In the genomic region with DNA sequence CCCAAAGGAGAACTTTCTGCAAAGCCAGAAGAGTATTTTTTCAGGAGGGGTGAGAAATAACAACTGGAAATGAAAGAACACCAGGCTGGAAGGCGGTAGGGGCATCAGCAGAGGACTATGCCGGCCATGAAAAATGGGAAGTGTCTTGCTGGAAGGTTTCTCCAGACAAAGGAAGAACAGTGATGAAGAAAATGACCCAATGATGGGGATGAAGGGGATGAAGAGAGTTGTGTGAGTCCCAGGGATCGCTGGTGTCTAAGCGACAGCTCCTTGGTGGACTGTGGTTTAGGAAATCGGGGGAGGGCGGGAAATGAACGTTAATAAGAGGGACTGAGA, we compare ENCODE assay signal across 8 cellular contexts. TPM values are rescaled to one million over a fixed set of nuclear protein-coding genes. Genes with fewer than 3 reads are reported as not detected.
DNase-seq lines count a peak whose midpoint lies in the region; ATAC-seq, FAIRE-seq and TF ChIP-seq lines count a peak whose summit lies in the region.
"Had no signal": no experiment of that assay in that cellular context is flagged by ENCODE, and none has a peak within 500 bp of the region (broad histone marks: within the 10 kb centered on the region; RNA-seq: fewer than 3 reads in every experiment).

No MANE protein-coding gene starts in this region.

- H3K4me1 ChIP-seq in skeletal muscle satellite cell (ENCODE audit: control insufficient read depth, insufficient read depth, low read length) = peaks cover 16% of the 10 kb centered on the region

- H3K4me1 Mint-ChIP-seq in glutamatergic neuron (ENCODE audit: low read depth, unreplicated experiment) = peaks cover 27% of the 10 kb centered on the region

- no peak for DNase-seq in HFF-Myc (ENCODE audit: extremely low read depth, low read depth)
- no peak for DNase-seq in glutamatergic neuron
- no peak for DNase-seq in H54 (ENCODE audit: insufficient read length, low spot score)
- no peak for DNase-seq in stimulated activated naive CD4-positive, alpha-beta T cell treated with Interleukin-2 at 50 U/mL for 16 hours (lab: John Stamatoyannopoulos, UW)

- FAIRE-seq in H54 (lab: Jason Lieb, UNC) = no peak
- FAIRE-seq: TTC549 had no signal

- H3K4me3 Mint-ChIP-seq in glutamatergic neuron (ENCODE audit: unreplicated experiment) = peak overlapping the region; percentile 98

- ATAC-seq in HG03520 (IDR thresholded peaks at IDR 0.05; ENCODE audit: unreplicated experiment) = no peak

- H3K9ac ChIP-seq in SU-DHL-6 (ENCODE audit: low read length) (no peak overlapping the region), skeletal muscle satellite cell (ENCODE audit: low read depth, low read length) (no peak overlapping the region)

- H3K9me2 ChIP-seq in SU-DHL-6 (replicated peaks; ENCODE audit: insufficient read depth, low read length) = no peaks in the 10 kb centered on the region

- H3K27ac Mint-ChIP-seq in glutamatergic neuron (ENCODE audit: unreplicated experiment) = peak overlapping the region; percentile 100

- H3K27me3 Mint-ChIP-seq in glutamatergic neuron (ENCODE audit: unreplicated experiment) = peaks cover 17% of the 10 kb centered on the region

- no peaks in the 10 kb centered on the region for H3K9me3 ChIP-seq in SU-DHL-6 (ENCODE audit: insufficient read depth, low read length)
- no peaks in the 10 kb centered on the region for H3K9me3 ChIP-seq in skeletal muscle satellite cell (replicated peaks; ENCODE audit: low read length)

- H4K20me1 ChIP-seq in SU-DHL-6 (ENCODE audit: low read depth, low read length) = no peaks in the 10 kb centered on the region

- TF ChIP-seq CTCF in HFF-Myc (IDR thresholded peaks at IDR 0.05; ENCODE audit: low read depth, low read length, missing control alignments) = no peak
- TF ChIP-seq CTCF in SU-DHL-6 (IDR thresholded peaks at IDR 0.05; ENCODE audit: insufficient read depth, low read length, poor library complexity, severe bottlenecking) = no peak
- TF ChIP-seq CTCF in glutamatergic neuron (IDR thresholded peaks at IDR 0.05; ENCODE audit: partially characterized antibody, unreplicated experiment) = no peak

- no peaks in the 10 kb centered on the region for H3K79me2 ChIP-seq in SU-DHL-6 (ENCODE audit: insufficient read depth, low read length)

- H3K36me3 Mint-ChIP-seq in glutamatergic neuron (ENCODE audit: unreplicated experiment) = no peaks in the 10 kb centered on the region

- H2AFZ ChIP-seq in SU-DHL-6 (ENCODE audit: low read depth, low read length, severe bottlenecking) = peak overlapping the region; percentile 16

- no peak for TF ChIP-seq POLR2A in H54 (IDR thresholded peaks at IDR 0.05; ENCODE audit: low read depth, low read length)

- H3K4me3 ChIP-seq in HFF-Myc (replicated peaks; ENCODE audit: low read depth, low read length) (peak overlapping the region; percentile 26), SU-DHL-6 (ENCODE audit: insufficient read depth, low read length, poor library complexity, severe bottlenecking) (no peak overlapping the region), skeletal muscle satellite cell (ENCODE audit: low read length) (peak overlapping the region; percentile 68)

- peak overlapping the region; percentile 40 for H3K4me2 ChIP-seq in SU-DHL-6 (ENCODE audit: low read depth, low read length, poor library complexity, severe bottlenecking)
- H3K4me2 ChIP-seq in skeletal muscle satellite cell (ENCODE audit: low read length) = peak overlapping the region; percentile 92

- H3K36me3 ChIP-seq in SU-DHL-6 (ENCODE audit: low read length) (no peaks in the 10 kb centered on the region), skeletal muscle satellite cell (ENCODE audit: insufficient read depth, low read length) (no peaks in the 10 kb centered on the region)

- no peaks in the 10 kb centered on the region for H3F3A ChIP-seq in SU-DHL-6 (ENCODE audit: insufficient read depth)

- peaks cover 26% of the 10 kb centered on the region for H3K9me3 Mint-ChIP-seq in glutamatergic neuron (ENCODE audit: unreplicated experiment)

- no peaks in the 10 kb centered on the region for H3K27me3 ChIP-seq in SU-DHL-6 (ENCODE audit: low read length)
- peaks cover 22% of the 10 kb centered on the region for H3K27me3 ChIP-seq in skeletal muscle satellite cell (ENCODE audit: control insufficient read depth, insufficient read depth, low read length)

- no peak overlapping the region for H3K27ac ChIP-seq in SU-DHL-6 (ENCODE audit: low read depth, low read length)

RNA-seq across cellular contexts. Expression of gene TTLL6, which starts 0.6 kb away (rescaled TPM):
- 35.4 TPM for total RNA-seq in glutamatergic neuron (ENCODE audit: unreplicated experiment)
- under 0.01 TPM in 1 of 2 replicates, not detected in the other for total RNA-seq in skeletal muscle satellite cell (2012; rRNA removed)

RNA-seq across cellular contexts. Expression of gene CALCOCO2, which starts 14.4 kb away (rescaled TPM):
- total RNA-seq in glutamatergic neuron (ENCODE audit: unreplicated experiment) = 142 TPM
- 38.9 and 51.0 TPM in 2 replicates for total RNA-seq in skeletal muscle satellite cell (2012; rRNA removed)
